In genomic region chr4:997375-998071, GRCh38 we compare ENCODE assay signal across 10 cellular contexts. TPM values are rescaled to one million over a fixed set of nuclear protein-coding genes. Genes with fewer than 3 reads are reported as not detected.
A peak's percentile ranks its signal among the peaks of the same experiment; 100 is the strongest.
DNase-seq lines count a peak whose midpoint lies in the region; ATAC-seq, FAIRE-seq and TF ChIP-seq lines count a peak whose summit lies in the region.
"Had no signal": no experiment of that assay in that cellular context is flagged by ENCODE, and none has a peak within 500 bp of the region (broad histone marks: within the 10 kb centered on the region; RNA-seq: fewer than 3 reads in every experiment).

No MANE protein-coding gene starts in this region.

- no peak for FAIRE-seq in H1 (lab: Jason Lieb, UNC)

- no peaks in the 10 kb centered on the region for H3K9me3 Mint-ChIP-seq in activated CD4-positive, alpha-beta memory T cell treated with anti-CD3 and anti-CD28 coated beads for 36 hours

- H2BK20ac ChIP-seq in H1 (ENCODE audit: low read length): no peak overlapping the region

- H3K27ac Mint-ChIP-seq in activated CD4-positive, alpha-beta memory T cell treated with anti-CD3 and anti-CD28 coated beads for 36 hours: no peak overlapping the region

- CTCF ChIA-PET in H1 (lab: Charles Lee; ENCODE audit: partially characterized antibody): interaction anchor here (1.3 kb wide), 1 partner anchor 8 kb away, joined by 4 read pairs; no protein-coding TSS in a partner anchor
- CTCF ChIA-PET in activated CD4-positive, alpha-beta memory T cell treated with anti-CD3 and anti-CD28 coated beads for 36 hours (lab: Charles Lee): interaction anchor here (1.1 kb wide), 1 partner anchor 9 kb away, joined by 3 read pairs; no protein-coding TSS in a partner anchor

- DNase-seq in Right ventricle myocardium inferior (ENCODE audit: missing footprints) (peak; percentile 40), cardiac septum (ENCODE audit: low spot score) (no peak), H1 (ENCODE audit: low read depth in 1 of 2, low spot score in 2 of 2) (no peak), mesendoderm (no peak), upper lobe of right lung (no peak), DMS114 treated with DMSO at 0.1 percent for 48 hours (lab: John Stamatoyannopoulos, UW; ENCODE audit: unreplicated experiment) (no peak), T1000 (lab: John Stamatoyannopoulos, UW) (no peak)
- DNase-seq in activated CD4-positive, alpha-beta memory T cell treated with anti-CD3 and anti-CD28 coated beads for 36 hours: no peak

- H3K9ac ChIP-seq in H1 (replicated peaks in 1 of 4; ENCODE audit: extremely low read depth in 1 of 4, low read depth in 3 of 4, low read length in 3 of 4): no peak overlapping the region
- no peak overlapping the region for H3K9ac ChIP-seq in mesendoderm (ENCODE audit: low read length)
- H3K9ac ChIP-seq: KMS-11 had no signal

- H4K20me1 ChIP-seq in H1 (replicated peaks in 1 of 2; ENCODE audit: control insufficient read depth in 1 of 2, insufficient read depth in 2 of 2, low read length in 2 of 2): peaks cover 2 to 24% of the 10 kb centered on the region in 2 experiments

- H2BK5ac ChIP-seq in H1 (ENCODE audit: low read depth, low read length) (no peak overlapping the region), mesendoderm (ENCODE audit: low read length) (no peak overlapping the region)

- H2AK5ac ChIP-seq in H1 (ENCODE audit: low read depth, low read length): no peak overlapping the region
- no peak overlapping the region for H2AK5ac ChIP-seq in mesendoderm (ENCODE audit: low read length)

- H3K9me3 ChIP-seq in H1 (ENCODE audit: insufficient read depth in 2 of 2, low read depth in 1 of 2, low read length in 1 of 2) (no peaks in the 10 kb centered on the region), upper lobe of right lung (no peaks in the 10 kb centered on the region)
- H3K9me3 ChIP-seq: SJSA1 had no signal

- H3K27me3 Mint-ChIP-seq in activated CD4-positive, alpha-beta memory T cell treated with anti-CD3 and anti-CD28 coated beads for 36 hours: peaks cover 30% of the 10 kb centered on the region

- H2BK120ac ChIP-seq in H1 (replicated peaks; ENCODE audit: low read depth, low read length) (no peak overlapping the region), mesendoderm (ENCODE audit: low read depth, low read length) (no peak overlapping the region)

- TF ChIP-seq RAD21 in H1 (IDR thresholded peaks at IDR 0.05 in 1 of 2, conservative IDR thresholded peaks at IDR 0.05 in 1 of 2; ENCODE audit: low read depth in 2 of 2, low read length in 2 of 2): no peak

- TF ChIP-seq CTCF in H1 (IDR thresholded peaks at IDR 0.05; ENCODE audit: control extremely low read depth in 1 of 3, insufficient read depth in 1 of 3, low read depth in 1 of 3, low read length in 3 of 3) (no peak), upper lobe of right lung (IDR thresholded peaks at IDR 0.05) (no peak)

- H3K23ac ChIP-seq in H1 (ENCODE audit: insufficient read length): no peak overlapping the region
- H3K23ac ChIP-seq in mesendoderm (ENCODE audit: low read length): no peak overlapping the region

- no peak overlapping the region for H3K4me3 Mint-ChIP-seq in activated CD4-positive, alpha-beta memory T cell treated with anti-CD3 and anti-CD28 coated beads for 36 hours

- no peak overlapping the region for H2BK12ac ChIP-seq in H1 (ENCODE audit: low read depth, low read length)

- no peak for TF ChIP-seq EP300 in H1 (IDR thresholded peaks at IDR 0.05; ENCODE audit: borderline replicate concordance in 1 of 2, low read depth in 2 of 2, low read length in 2 of 2)

- no peak overlapping the region for H3K14ac ChIP-seq in H1 (ENCODE audit: insufficient read length)

- peaks cover 0 to 6% (median 3%) of the 10 kb centered on the region in 4 experiments; a peak in 5 of 7 replicates for H3K4me1 ChIP-seq in H1 (replicated peaks in 1 of 4; ENCODE audit: control insufficient read depth in 3 of 4, insufficient read depth in 4 of 4, low read length in 3 of 4)
- H3K4me1 ChIP-seq in mesendoderm (ENCODE audit: control insufficient read depth, low read depth, low read length): no peaks in the 10 kb centered on the region
- peaks cover 21% of the 10 kb centered on the region for H3K4me1 ChIP-seq in upper lobe of right lung
- H3K4me1 ChIP-seq: SJSA1 had no signal

- H3K4ac ChIP-seq in H1 (replicated peaks; ENCODE audit: insufficient read length, low read depth, low read length) (no peak overlapping the region), mesendoderm (ENCODE audit: low read depth, low read length) (no peak overlapping the region)

- H3K27ac ChIP-seq in H1 (ENCODE audit: low read depth, low read length) (no peak overlapping the region), mesendoderm (ENCODE audit: low read depth, low read length) (no peak overlapping the region), upper lobe of right lung (no peak overlapping the region)
- H3K27ac ChIP-seq: KMS-11, SJSA1 had no signal

- peak overlapping the region; percentile 38 to 74 for H3K4me2 ChIP-seq in H1 (ENCODE audit: insufficient read depth in 1 of 2, low read depth in 2 of 2, low read length in 2 of 2)
- no peak overlapping the region for H3K4me2 ChIP-seq in mesendoderm (ENCODE audit: low read length)
- H3K4me2 ChIP-seq: KMS-11 had no signal

- no peak overlapping the region for H4K5ac ChIP-seq in H1 (ENCODE audit: insufficient read length, low read depth, low read length)
- no peak overlapping the region for H4K5ac ChIP-seq in mesendoderm (ENCODE audit: low read length)

- H3K79me1 ChIP-seq in H1 (ENCODE audit: low read depth, low read length): no peaks in the 10 kb centered on the region
- no peaks in the 10 kb centered on the region for H3K79me1 ChIP-seq in mesendoderm (ENCODE audit: low read length)

- H3K4me3 ChIP-seq in H1 (ENCODE audit: extremely low read depth in 1 of 4, insufficient read depth in 2 of 4, low read depth in 3 of 4, low read length in 4 of 4) (peak overlapping the region; percentile 15 to 60 (median 30); a peak in 6 of 8 replicates), mesendoderm (ENCODE audit: low read length) (no peak overlapping the region), upper lobe of right lung (no peak overlapping the region)
- H3K4me3 ChIP-seq: SJSA1 had no signal

- 34% methylated on average over 12 of the region's 68 CpGs; no CpG with 5 or more reads in 1 of the 2 experiments for WGBS in H1 (ENCODE audit: extremely low coverage in 1 of 2, insufficient coverage in 1 of 2, insufficient read length in 1 of 2, insufficient replicate concordance in 2 of 2, low coverage in 1 of 2, low lambda C conversion rate in 2 of 2, missing lambda C conversion rate in 1 of 2), 2 experiments
- WGBS in mesendoderm (ENCODE audit: extremely low coverage, insufficient coverage, low lambda C conversion rate): no CpG with 5 or more reads among the region's 68 CpGs

- intact Hi-C loops in Right ventricle myocardium inferior (cut with DNase I) (no loop called here), cardiac septum (cut with DNase I) (no loop called here), upper lobe of right lung (cut with DNase I) (no loop called here)
- intact Hi-C loops in activated CD4-positive, alpha-beta memory T cell treated with anti-CD3 and anti-CD28 coated beads for 36 hours (cut with micrococcal nuclease): no loop called here

- H4K91ac ChIP-seq in H1 (replicated peaks; ENCODE audit: insufficient read length, low read length): no peak overlapping the region

- H3K56ac ChIP-seq in H1 (replicated peaks; ENCODE audit: insufficient read length, low read depth, low read length) (no peak overlapping the region), mesendoderm (ENCODE audit: low read length) (peak overlapping the region; percentile 49)

- H2BK15ac ChIP-seq in H1 (ENCODE audit: low read length) (no peak overlapping the region), mesendoderm (replicated peaks; ENCODE audit: low read depth) (no peak overlapping the region)

- H4K8ac ChIP-seq in H1 (ENCODE audit: extremely low read depth, insufficient read depth, low read length) (no peak overlapping the region), mesendoderm (ENCODE audit: low read depth, low read length) (no peak overlapping the region)

- no peak for TF ChIP-seq POLR2A in H1 (IDR thresholded peaks at IDR 0.05; ENCODE audit: control extremely low read depth in 1 of 2, low read depth in 2 of 2, low read length in 2 of 2)

- no peak overlapping the region for H2AFZ ChIP-seq in H1 (ENCODE audit: low read length)

- H3K23me2 ChIP-seq in H1 (ENCODE audit: low read depth, low read length): peaks cover 6% of the 10 kb centered on the region; the same call in 1 of the 2 replicates

- peaks cover 39 to 66% (median 63%) of the 10 kb centered on the region in 4 experiments for H3K27me3 ChIP-seq in H1 (replicated peaks in 1 of 4; ENCODE audit: control insufficient read depth in 3 of 4, extremely low read depth in 1 of 4, insufficient read depth in 3 of 4, low read length in 3 of 4)
- peaks cover 36% of the 10 kb centered on the region for H3K27me3 ChIP-seq in mesendoderm (ENCODE audit: insufficient read depth, low read length, poor library complexity)
- peaks cover 45% of the 10 kb centered on the region for H3K27me3 ChIP-seq in upper lobe of right lung

- POLR2A ChIA-PET in H1 (lab: Charles Lee; ENCODE audit: partially characterized antibody): no interaction called here
- POLR2A ChIA-PET in activated CD4-positive, alpha-beta memory T cell treated with anti-CD3 and anti-CD28 coated beads for 36 hours (lab: Charles Lee): no interaction called here

- H3K18ac ChIP-seq in H1 (ENCODE audit: extremely low read depth, low read length) (no peak overlapping the region), mesendoderm (ENCODE audit: low read length) (no peak overlapping the region)

- H3K79me2 ChIP-seq in H1 (ENCODE audit: control insufficient read depth in 1 of 2, insufficient read depth in 2 of 2, low read length in 2 of 2) (no peaks in the 10 kb centered on the region), mesendoderm (ENCODE audit: control insufficient read depth, insufficient read depth, low read length) (no peaks in the 10 kb centered on the region)

- H3K4me1 Mint-ChIP-seq in activated CD4-positive, alpha-beta memory T cell treated with anti-CD3 and anti-CD28 coated beads for 36 hours (ENCODE audit: low read depth): peaks cover 3% of the 10 kb centered on the region

- ATAC-seq in Right ventricle myocardium inferior (no peak), upper lobe of right lung (peak; percentile 20)

- H3K36me3 Mint-ChIP-seq in activated CD4-positive, alpha-beta memory T cell treated with anti-CD3 and anti-CD28 coated beads for 36 hours: no peaks in the 10 kb centered on the region

- no peaks in the 10 kb centered on the region for H3K36me3 ChIP-seq in H1 (ENCODE audit: control insufficient read depth in 2 of 4, insufficient read depth in 4 of 4, low read length in 3 of 4)
- H3K36me3 ChIP-seq in mesendoderm (ENCODE audit: control insufficient read depth, insufficient read depth, low read length): no peaks in the 10 kb centered on the region
- no peaks in the 10 kb centered on the region for H3K36me3 ChIP-seq in upper lobe of right lung
- H3K36me3 ChIP-seq: SJSA1 had no signal

RNA-seq across cellular contexts. Expression of gene SLC26A1, which starts 4.3 kb away (rescaled TPM):
- not detected for total RNA-seq in Right ventricle myocardium inferior
- total RNA-seq in cardiac septum: 0.22 TPM
- not detected in 2 replicates for total RNA-seq in H1 (2021; fragmentation: NEBNext Ultra II Directional; extraction: Animal tissue kit (Norgen Biotek cat#: 25700))
- polyA plus RNA-seq in H1 (2011; rRNA removed): 0.11 and 0.14 TPM in 2 replicates
- polyA plus RNA-seq in H1 (2011; cell fraction: cytosol; rRNA removed): 0.10 TPM
- 0.57 TPM for polyA plus RNA-seq in H1 (2011; cell fraction: nucleus; rRNA removed)
- 0.20 to 0.67 TPM (median 0.33 TPM) in 4 replicates for polyA plus RNA-seq in H1 (2012, experiment 1 of 2)
- polyA plus RNA-seq in H1 (2012, experiment 2 of 2): 0.08 TPM
- polyA plus RNA-seq in H1 (2013, experiment 1 of 2): 0.14 TPM
- 0.06 TPM for polyA plus RNA-seq in H1 (2013, experiment 2 of 2)
- polyA minus RNA-seq in H1 (2011; rRNA and poly(A)+ RNA removed): 0.07 and 0.09 TPM in 2 replicates
- polyA minus RNA-seq in H1 (2011; cell fraction: cytosol; rRNA and poly(A)+ RNA removed): not detected
- polyA minus RNA-seq in H1 (2011; cell fraction: nucleus; rRNA and poly(A)+ RNA removed): 0.20 TPM
- 0.01 TPM for polyA plus RNA-seq in mesendoderm (2013, experiment 1 of 2)
- polyA plus RNA-seq in mesendoderm (2013, experiment 2 of 2): 0.01 TPM
- 0.20 TPM for total RNA-seq in upper lobe of right lung
- not detected for total RNA-seq in activated CD4-positive, alpha-beta memory T cell treated with anti-CD3 and anti-CD28 coated beads for 36 hours
- total RNA-seq: SJSA1 had no signal

RNA-seq across cellular contexts. Expression of gene IDUA, which starts 10.7 kb away (rescaled TPM):
- total RNA-seq in Right ventricle myocardium inferior (8.6 TPM), cardiac septum (12.9 TPM), upper lobe of right lung (49.2 TPM)
- 4.8 and 6.5 TPM in 2 replicates for total RNA-seq in H1 (2021; fragmentation: NEBNext Ultra II Directional; extraction: Animal tissue kit (Norgen Biotek cat#: 25700))
- 2.8 and 5.8 TPM in 2 replicates for polyA plus RNA-seq in H1 (2011; rRNA removed)
- polyA plus RNA-seq in H1 (2011; cell fraction: cytosol; rRNA removed): 3.5 TPM
- polyA plus RNA-seq in H1 (2011; cell fraction: nucleus; rRNA removed): 30.1 TPM
- polyA plus RNA-seq in H1 (2012, experiment 1 of 2): 1.3 to 4.4 TPM (median 2.7 TPM) in 4 replicates
- polyA plus RNA-seq in H1 (2012, experiment 2 of 2): 1.2 TPM
- 2.0 TPM for polyA plus RNA-seq in H1 (2013, experiment 1 of 2)
- polyA plus RNA-seq in H1 (2013, experiment 2 of 2): 2.1 TPM
- polyA minus RNA-seq in H1 (2011; rRNA and poly(A)+ RNA removed): 0.93 and 1.1 TPM in 2 replicates
- 2.7 TPM for polyA minus RNA-seq in H1 (2011; cell fraction: cytosol; rRNA and poly(A)+ RNA removed)
- polyA minus RNA-seq in H1 (2011; cell fraction: nucleus; rRNA and poly(A)+ RNA removed): 8.1 TPM
- 0.35 TPM for polyA plus RNA-seq in mesendoderm (2013, experiment 1 of 2)
- polyA plus RNA-seq in mesendoderm (2013, experiment 2 of 2): 0.21 TPM
- 10 to 100 TPM in 1 of 2 experiments, 1 to 10 TPM in 1; 9.0 to 10.1 TPM for total RNA-seq in activated CD4-positive, alpha-beta memory T cell treated with anti-CD3 and anti-CD28 coated beads for 36 hours

RNA-seq across cellular contexts. Expression of gene FGFRL1, which starts 13.9 kb away (rescaled TPM):
- 21.0 TPM for total RNA-seq in Right ventricle myocardium inferior
- total RNA-seq in cardiac septum: 28.1 TPM
- total RNA-seq in H1 (2021; fragmentation: NEBNext Ultra II Directional; extraction: Animal tissue kit (Norgen Biotek cat#: 25700)): 18.8 and 18.9 TPM in 2 replicates
- 34.6 and 38.9 TPM in 2 replicates for polyA plus RNA-seq in H1 (2011; rRNA removed)
- polyA plus RNA-seq in H1 (2011; cell fraction: cytosol; rRNA removed): 27.7 TPM
- 30.1 TPM for polyA plus RNA-seq in H1 (2011; cell fraction: nucleus; rRNA removed)
- 12.6 to 21.8 TPM (median 19.7 TPM) in 4 replicates for polyA plus RNA-seq in H1 (2012, experiment 1 of 2)
- 15.6 TPM for polyA plus RNA-seq in H1 (2012, experiment 2 of 2)
- polyA plus RNA-seq in H1 (2013, experiment 1 of 2): 21.1 TPM
- polyA plus RNA-seq in H1 (2013, experiment 2 of 2): 22.9 TPM
- polyA minus RNA-seq in H1 (2011; rRNA and poly(A)+ RNA removed): 72.8 and 101 TPM in 2 replicates
- 20.7 TPM for polyA minus RNA-seq in H1 (2011; cell fraction: cytosol; rRNA and poly(A)+ RNA removed)
- 22.0 TPM for polyA minus RNA-seq in H1 (2011; cell fraction: nucleus; rRNA and poly(A)+ RNA removed)
- polyA plus RNA-seq in mesendoderm (2013, experiment 1 of 2): 10.8 TPM
- polyA plus RNA-seq in mesendoderm (2013, experiment 2 of 2): 11.3 TPM
- total RNA-seq in upper lobe of right lung: 25.2 TPM
- 10 to 100 TPM; 12.2 to 15.1 TPM for total RNA-seq in activated CD4-positive, alpha-beta memory T cell treated with anti-CD3 and anti-CD28 coated beads for 36 hours

RNA-seq across cellular contexts. Expression of gene DGKQ, which starts 24.2 kb away (rescaled TPM):
- total RNA-seq in Right ventricle myocardium inferior: 3.8 TPM
- 5.2 TPM for total RNA-seq in cardiac septum
- 9.3 and 9.7 TPM in 2 replicates for total RNA-seq in H1 (2021; fragmentation: NEBNext Ultra II Directional; extraction: Animal tissue kit (Norgen Biotek cat#: 25700))
- 7.3 and 14.5 TPM in 2 replicates for polyA plus RNA-seq in H1 (2011; rRNA removed)
- polyA plus RNA-seq in H1 (2011; cell fraction: cytosol; rRNA removed): 11.1 TPM
- 97.1 TPM for polyA plus RNA-seq in H1 (2011; cell fraction: nucleus; rRNA removed)
- polyA plus RNA-seq in H1 (2012, experiment 1 of 2): 6.3 to 10.5 TPM (median 9.8 TPM) in 4 replicates
- 5.8 TPM for polyA plus RNA-seq in H1 (2012, experiment 2 of 2)
- polyA plus RNA-seq in H1 (2013, experiment 1 of 2): 5.9 TPM
- 5.2 TPM for polyA plus RNA-seq in H1 (2013, experiment 2 of 2)
- polyA minus RNA-seq in H1 (2011; rRNA and poly(A)+ RNA removed): 3.4 and 6.0 TPM in 2 replicates
- 10.1 TPM for polyA minus RNA-seq in H1 (2011; cell fraction: cytosol; rRNA and poly(A)+ RNA removed)
- polyA minus RNA-seq in H1 (2011; cell fraction: nucleus; rRNA and poly(A)+ RNA removed): 13.6 TPM
- polyA plus RNA-seq in mesendoderm (2013, experiment 1 of 2): 1.9 TPM
- 1.7 TPM for polyA plus RNA-seq in mesendoderm (2013, experiment 2 of 2)
- total RNA-seq in upper lobe of right lung: 19.1 TPM
- total RNA-seq in activated CD4-positive, alpha-beta memory T cell treated with anti-CD3 and anti-CD28 coated beads for 36 hours: 10 to 100 TPM; 11.1 to 11.4 TPM

Comparison
In these comparisons a context has a peak if more than half of its experiments do, and no peak if none do; other contexts are left out.
1. H3K4me3 ChIP-seq: peak in H1 (4 of 4); none in mesendoderm (single experiment) and upper lobe of right lung (single experiment).